1 cellular context compared by ENCODE assay signal in genomic region chr5:138465288-138466057, GRCh38.
A peak's percentile ranks its signal among the peaks of the same experiment; 100 is the strongest.
TF ChIP-seq lines count a peak whose summit lies in the region.

TSS of gene EGR1 (plus strand) at chr5:138465479. CDS start at chr5:138465762, 283 bp downstream.

TF ChIP-seq in GM12878, 131 proteins besides CTCF, POLR2A, EP300 and RAD21 (continued from another document):
- TF ChIP-seq EGR1 (IDR thresholded peaks at IDR 0.05; ENCODE audit: borderline replicate concordance in 1 of 2, low read depth in 2 of 2, low read length in 2 of 2): peak; percentile 38 to 99
- no peak for TF ChIP-seq CUX1 (IDR thresholded peaks at IDR 0.05; ENCODE audit: insufficient replicate concordance, low read depth, low read length)
- TF ChIP-seq MYC (IDR thresholded peaks at IDR 0.05; ENCODE audit: insufficient read depth, insufficient read length, insufficient replicate concordance, low read length, severe bottlenecking): no peak
- TF ChIP-seq TBL1XR1 (IDR thresholded peaks at IDR 0.05; ENCODE audit: low read depth, low read length): no peak; the same call in 1 of the 2 replicates
- no peak for TF ChIP-seq ATF3 (IDR thresholded peaks at IDR 0.05; ENCODE audit: borderline replicate concordance, extremely low read depth, low read depth, low read length)
- peak; percentile 96 for TF ChIP-seq LARP7 (IDR thresholded peaks at IDR 0.05)
- 0 out of 2 replicates have a peak, but pooled peaks have one; percentile 25 for TF ChIP-seq NBN (IDR thresholded peaks at IDR 0.05)
